In genomic region chr19:45508931-45509691, GRCh38 we compare ENCODE assay signal across 8 cellular contexts. TPM values are rescaled to one million over a fixed set of nuclear protein-coding genes. Genes with fewer than 3 reads are reported as not detected.
DNase-seq lines count a peak whose midpoint lies in the region; ATAC-seq and TF ChIP-seq lines count a peak whose summit lies in the region.

No MANE protein-coding gene starts in this region.

- H3K27me3 Mint-ChIP-seq in Calu3 (ENCODE audit: unreplicated experiment), result no peaks in the 10 kb centered on the region

- H3K4me3 ChIP-seq in HEK293 (ENCODE audit: low read depth, low read length) (peak overlapping the region; percentile 87), RWPE2 (ENCODE audit: severe bottlenecking) (peak overlapping the region; percentile 83), stomach smooth muscle (ENCODE audit: low read length in 2 of 2) (peak overlapping the region; percentile 89 to 96)

- CTCF ChIA-PET in Calu3 (lab: Charles Lee) (interaction anchor here (0.6 to 1.6 kb wide), 4 partner anchors 23 to 603 kb away, joined by 3 to 6 read pairs (median 4); no protein-coding TSS in a partner anchor), HEK293 (lab: Yijun Ruan, JAX) (interaction anchor here (0.6 to 4.5 kb wide), 10 partner anchors 14 to 374 kb away, joined by 3 to 17 read pairs (median 3); no protein-coding TSS in a partner anchor)

- intact Hi-C loops in Calu3 (cut with micrococcal nuclease; ENCODE audit: unreplicated experiment), result loop anchor here (5.0 kb wide), 1 partner anchor 133 kb away; no protein-coding TSS in a partner anchor

- H3K9me3 Mint-ChIP-seq in Calu3 (ENCODE audit: low read depth, unreplicated experiment), result no peaks in the 10 kb centered on the region

- H3K4me1 Mint-ChIP-seq in Calu3 (ENCODE audit: low read depth, unreplicated experiment), result peaks cover 56% of the 10 kb centered on the region

- peak; percentile 76 for DNase-seq in Calu3
- no peak for DNase-seq in RWPE2 (ENCODE audit: low spot score)
- DNase-seq in left lobe of liver (ENCODE audit: low spot score), result peak; percentile 73

- peaks cover 87% of the 10 kb centered on the region for H3K36me3 Mint-ChIP-seq in Calu3 (ENCODE audit: insufficient read depth, unreplicated experiment)

- TF ChIP-seq CTCF in Calu3 (IDR thresholded peaks at IDR 0.05; ENCODE audit: unreplicated experiment), result no peak
- TF ChIP-seq CTCF in HEK293 (tag by site-specific recombination; IDR thresholded peaks at IDR 0.05), result peak; percentile 21; the same call in 1 of the 2 replicates
- TF ChIP-seq CTCF in RWPE2 (IDR thresholded peaks at IDR 0.05; ENCODE audit: poor library complexity, severe bottlenecking), result no peak

- H3K36me3 ChIP-seq in HEK293 (ENCODE audit: control insufficient read depth in 2 of 2, insufficient read depth in 1 of 2, low read length in 2 of 2) (no peaks in the 10 kb centered on the region), RWPE2 (ENCODE audit: low read depth) (peaks cover 41% of the 10 kb centered on the region), stomach smooth muscle (ENCODE audit: control insufficient read depth in 2 of 2, insufficient read depth in 2 of 2, low read length in 2 of 2) (no peaks in the 10 kb centered on the region)

- no TSS peak for BruUV-seq in Calu3 (replicated peaks; lab: Mats Ljungman, UMichigan)

- POLR2A ChIA-PET in HEK293 (lab: Yijun Ruan, JAX), result interaction anchor here (1.0 to 1.6 kb wide), 3 partner anchors 75 to 106 kb away, joined by 3 to 4 read pairs (median 3); no protein-coding TSS in a partner anchor

- H3K9ac ChIP-seq in stomach smooth muscle (ENCODE audit: low read length in 2 of 2), result peak overlapping the region; percentile 98 to 99

- ATAC-seq in RWPE2 (ENCODE audit: low read depth) (peak; percentile 37), left lobe of liver (peak; percentile 13), HG03432 (IDR thresholded peaks at IDR 0.05; ENCODE audit: unreplicated experiment) (no peak), GM18517 (IDR thresholded peaks at IDR 0.05; ENCODE audit: unreplicated experiment) (no peak)

- H3K4me1 ChIP-seq in HEK293 (ENCODE audit: control insufficient read depth, insufficient read depth, low read length) (peaks cover 15% of the 10 kb centered on the region), RWPE2 (ENCODE audit: insufficient read depth, poor library complexity, severe bottlenecking) (peaks cover 12% of the 10 kb centered on the region), stomach smooth muscle (ENCODE audit: control insufficient read depth, insufficient read depth, low read length) (peaks cover 33% of the 10 kb centered on the region)

- H3K9me3 ChIP-seq in HEK293 (ENCODE audit: control insufficient read depth, insufficient read depth, low read depth, low read length), result no peaks in the 10 kb centered on the region
- H3K9me3 ChIP-seq in RWPE2 (ENCODE audit: severe bottlenecking), result no peaks in the 10 kb centered on the region
- H3K9me3 ChIP-seq in stomach smooth muscle (ENCODE audit: control insufficient read depth in 2 of 2, low read length in 2 of 2), result no peaks in the 10 kb centered on the region

- H3K27me3 ChIP-seq in RWPE2 (ENCODE audit: insufficient read depth, poor library complexity, severe bottlenecking) (no peaks in the 10 kb centered on the region), stomach smooth muscle (ENCODE audit: control insufficient read depth in 1 of 2, insufficient read depth in 2 of 2, low read length in 2 of 2) (no peaks in the 10 kb centered on the region)

- H3K27ac ChIP-seq in HEK293 (ENCODE audit: extremely low read depth, low read depth, low read length) (peak overlapping the region; percentile 61), RWPE2 (ENCODE audit: poor library complexity, severe bottlenecking) (peak overlapping the region; percentile 86), cingulate gyrus (ENCODE audit: low read depth, low read length) (peak overlapping the region; percentile 72), stomach smooth muscle (ENCODE audit: low read length) (peak overlapping the region; percentile 99)

- peak overlapping the region; percentile 84 for H3K4me3 Mint-ChIP-seq in Calu3 (ENCODE audit: low read depth, unreplicated experiment)

- H3K27ac Mint-ChIP-seq in Calu3 (ENCODE audit: unreplicated experiment), result peak overlapping the region; percentile 65

TF ChIP-seq in HEK293, 187 proteins besides CTCF, POLR2A, EP300 and RAD21 (continues in another document):
- TF ChIP-seq ZNF335 (tag by site-specific recombination; conservative IDR thresholded peaks at IDR 0.05) (peak; percentile 92), GLIS1 (tag by site-specific recombination; IDR thresholded peaks at IDR 0.05) (peak; percentile 98), ZNF549 (tag by site-specific recombination; IDR thresholded peaks at IDR 0.05) (no peak), ZBTB17 (tag by site-specific recombination; IDR thresholded peaks at IDR 0.05) (peak; percentile 61), EGR2 (tag by site-specific recombination; IDR thresholded peaks at IDR 0.05; ENCODE audit: low read depth) (peak; percentile 4; the same call in 1 of the 2 replicates), ZBTB48 (tag by site-specific recombination; IDR thresholded peaks at IDR 0.05) (peak; percentile 99), SP7 (tag by site-specific recombination; IDR thresholded peaks at IDR 0.05) (0 out of 2 replicates have a peak, but pooled peaks have one; percentile 9), ZNF488 (tag by site-specific recombination; IDR thresholded peaks at IDR 0.05) (no peak), SP2 (tag by site-specific recombination; IDR thresholded peaks at IDR 0.05) (peak; percentile 58), KLF7 (tag by site-specific recombination; IDR thresholded peaks at IDR 0.05; ENCODE audit: borderline replicate concordance) (0 out of 2 replicates have a peak, but pooled peaks have one; percentile 30), ZNF792 (tag by site-specific recombination; IDR thresholded peaks at IDR 0.05) (0 out of 2 replicates have a peak, but pooled peaks have one; percentile 11)
- TF ChIP-seq, protein P1, sequence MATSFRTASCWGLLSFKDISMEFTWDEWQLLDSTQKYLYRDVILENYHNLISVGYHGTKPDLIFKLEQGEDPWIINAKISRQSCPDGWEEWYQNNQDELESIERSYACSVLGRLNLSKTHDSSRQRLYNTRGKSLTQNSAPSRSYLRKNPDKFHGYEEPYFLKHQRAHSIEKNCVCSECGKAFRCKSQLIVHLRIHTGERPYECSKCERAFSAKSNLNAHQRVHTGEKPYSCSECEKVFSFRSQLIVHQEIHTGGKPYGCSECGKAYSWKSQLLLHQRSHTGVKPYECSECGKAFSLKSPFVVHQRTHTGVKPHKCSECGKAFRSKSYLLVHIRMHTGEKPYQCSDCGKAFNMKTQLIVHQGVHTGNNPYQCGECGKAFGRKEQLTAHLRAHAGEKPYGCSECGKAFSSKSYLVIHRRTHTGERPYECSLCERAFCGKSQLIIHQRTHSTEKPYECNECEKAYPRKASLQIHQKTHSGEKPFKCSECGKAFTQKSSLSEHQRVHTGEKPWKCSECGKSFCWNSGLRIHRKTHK (tag by site-specific recombination; IDR thresholded peaks at IDR 0.05), result no peak
- TF ChIP-seq, protein P2, sequence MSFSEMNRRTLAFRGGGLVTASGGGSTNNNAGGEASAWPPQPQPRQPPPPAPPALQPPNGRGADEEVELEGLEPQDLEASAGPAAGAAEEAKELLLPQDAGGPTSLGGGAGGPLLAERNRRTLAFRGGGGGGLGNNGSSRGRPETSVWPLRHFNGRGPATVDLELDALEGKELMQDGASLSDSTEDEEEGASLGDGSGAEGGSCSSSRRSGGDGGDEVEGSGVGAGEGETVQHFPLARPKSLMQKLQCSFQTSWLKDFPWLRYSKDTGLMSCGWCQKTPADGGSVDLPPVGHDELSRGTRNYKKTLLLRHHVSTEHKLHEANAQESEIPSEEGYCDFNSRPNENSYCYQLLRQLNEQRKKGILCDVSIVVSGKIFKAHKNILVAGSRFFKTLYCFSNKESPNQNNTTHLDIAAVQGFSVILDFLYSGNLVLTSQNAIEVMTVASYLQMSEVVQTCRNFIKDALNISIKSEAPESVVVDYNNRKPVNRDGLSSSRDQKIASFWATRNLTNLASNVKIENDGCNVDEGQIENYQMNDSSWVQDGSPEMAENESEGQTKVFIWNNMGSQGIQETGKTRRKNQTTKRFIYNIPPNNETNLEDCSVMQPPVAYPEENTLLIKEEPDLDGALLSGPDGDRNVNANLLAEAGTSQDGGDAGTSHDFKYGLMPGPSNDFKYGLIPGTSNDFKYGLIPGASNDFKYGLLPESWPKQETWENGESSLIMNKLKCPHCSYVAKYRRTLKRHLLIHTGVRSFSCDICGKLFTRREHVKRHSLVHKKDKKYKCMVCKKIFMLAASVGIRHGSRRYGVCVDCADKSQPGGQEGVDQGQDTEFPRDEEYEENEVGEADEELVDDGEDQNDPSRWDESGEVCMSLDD (tag by site-specific recombination; IDR thresholded peaks at IDR 0.05), result peak; percentile 93

RNA-seq across cellular contexts. Expression of gene VASP, which starts 1.8 kb away (rescaled TPM):
- 194 and 219 TPM in 2 replicates for total RNA-seq in Calu3 (2022)
- 21.7 TPM for total RNA-seq in left lobe of liver

RNA-seq across cellular contexts. Expression of gene PPM1N, which starts 10.9 kb away (rescaled TPM):
- total RNA-seq in Calu3 (2022), result 5.0 and 6.8 TPM in 2 replicates
- 0.86 TPM for total RNA-seq in left lobe of liver

RNA-seq across cellular contexts. Expression of gene RTN2, which starts 12.3 kb away (rescaled TPM):
- 5.7 and 7.2 TPM in 2 replicates for total RNA-seq in Calu3 (2022)
- total RNA-seq in left lobe of liver, result 3.0 TPM

RNA-seq across cellular contexts. Expression of gene FOSB, which starts 41.3 kb away (rescaled TPM):
- total RNA-seq in Calu3 (2022) (18.7 and 23.8 TPM in 2 replicates), left lobe of liver (0.35 TPM)

Comparison
In these comparisons a context has a peak if more than half of its experiments do, and no peak if none do; other contexts are left out.
1. ATAC-seq: peak in RWPE2 (single experiment) and left lobe of liver (single experiment); none in HG03432 (single experiment) and GM18517 (single experiment).
2. Peak in every context shown above with its lines, with median percentiles within 50 percentile points of each other: H3K27ac ChIP-seq and H3K4me3 ChIP-seq.